18 cellular contexts compared by ENCODE assay signal in the genomic region with DNA sequence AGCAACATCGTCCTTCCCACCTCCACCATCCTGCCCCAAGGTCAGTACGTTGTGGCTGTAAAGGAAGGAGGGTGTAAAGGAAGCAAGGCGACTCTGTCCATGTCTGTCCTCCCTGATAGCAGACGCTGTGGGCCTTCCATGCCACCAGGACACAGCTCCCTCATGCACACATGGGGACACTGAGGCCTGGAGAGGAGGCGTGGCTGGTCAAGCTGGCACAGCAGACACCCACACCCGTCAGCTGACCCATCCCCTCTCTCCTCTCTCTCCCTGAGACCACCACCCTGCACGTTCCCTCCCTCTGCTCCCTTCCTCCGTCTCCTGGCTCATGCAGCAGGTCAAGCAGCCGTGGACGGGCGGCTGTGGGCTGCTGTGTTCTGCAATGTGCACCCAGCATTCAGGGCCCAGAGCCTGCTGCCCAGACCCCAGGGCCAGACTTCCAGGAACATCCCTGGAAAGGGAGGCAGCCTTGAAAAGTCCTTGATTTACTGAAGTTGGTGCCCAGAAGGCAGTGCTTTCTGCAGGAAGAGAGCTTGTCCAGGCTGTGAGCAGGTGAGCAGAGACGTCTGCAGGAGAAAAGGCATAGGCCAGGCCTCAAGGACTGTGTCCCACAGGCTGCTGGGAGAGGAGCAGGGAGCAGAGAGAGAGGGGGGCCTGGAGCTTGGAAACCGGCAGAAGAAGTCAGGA.
A peak's percentile ranks its signal among the peaks of the same experiment; 100 is the strongest.
DNase-seq lines count a peak whose midpoint lies in the region; ATAC-seq and TF ChIP-seq lines count a peak whose summit lies in the region.
"Had no signal": no experiment of that assay in that cellular context is flagged by ENCODE, and none has a peak within 500 bp of the region (broad histone marks: within the 10 kb centered on the region; RNA-seq: fewer than 3 reads in every experiment).

No MANE protein-coding gene starts in this region.

- TF ChIP-seq CTCF in GM23338 (conservative IDR thresholded peaks at IDR 0.05; ENCODE audit: low read depth in 2 of 2) (no peak), endodermal cell (conservative IDR thresholded peaks at IDR 0.05) (no peak), neural progenitor cell (IDR thresholded peaks at IDR 0.05) (no peak), brain microvascular endothelial cell (IDR thresholded peaks at IDR 0.05; ENCODE audit: low read depth, low read length, missing control alignments) (no peak)

- no peak overlapping the region for H2BK120ac ChIP-seq in mesenchymal stem cell (ENCODE audit: low read depth, low read length)

- H2BK5ac ChIP-seq in mesenchymal stem cell (ENCODE audit: low read depth, low read length, poor library complexity, severe bottlenecking), result no peak overlapping the region

- H3K18ac ChIP-seq in mesenchymal stem cell (ENCODE audit: low read depth in 1 of 2, low read length in 2 of 2), result no peak overlapping the region

- H3K79me1 ChIP-seq in mesenchymal stem cell (replicated peaks; ENCODE audit: low read length, poor library complexity, severe bottlenecking), result no peaks in the 10 kb centered on the region

- H3K4ac ChIP-seq in mesenchymal stem cell (ENCODE audit: low read depth in 1 of 2, low read length in 2 of 2), result no peak overlapping the region

- H3K27ac ChIP-seq in GM23338 (ENCODE audit: low read depth) (no peak overlapping the region), endodermal cell (ENCODE audit: low read depth, low read length) (no peak overlapping the region), mesenchymal stem cell (ENCODE audit: low read length, poor library complexity, severe bottlenecking) (no peak overlapping the region), neural progenitor cell (no peak overlapping the region), brain microvascular endothelial cell (no peak overlapping the region)
- H3K27ac ChIP-seq: BLaER1, GM23248, HL-60 had no signal

- H3K4me3 Mint-ChIP-seq in GM23338, result no peak overlapping the region
- H3K4me3 Mint-ChIP-seq in endodermal cell, result no peak overlapping the region
- no peak overlapping the region for H3K4me3 Mint-ChIP-seq in neural progenitor cell
- H3K4me3 Mint-ChIP-seq: CD14-positive monocyte; CD4-positive, alpha-beta memory T cell; IgD-negative memory B cell had no signal

- H3F3A ChIP-seq in GM23338 (replicated peaks; ENCODE audit: low read depth) (no peaks in the 10 kb centered on the region), neural progenitor cell (ENCODE audit: low read depth) (no peaks in the 10 kb centered on the region)

- H3K9me3 ChIP-seq in endodermal cell (ENCODE audit: control insufficient read depth, low read length) (no peaks in the 10 kb centered on the region), mesenchymal stem cell (ENCODE audit: control insufficient read depth, low read length) (no peaks in the 10 kb centered on the region), neural progenitor cell (ENCODE audit: low read depth) (no peaks in the 10 kb centered on the region)
- H3K9me3 ChIP-seq: BLaER1 had no signal

- peak overlapping the region; percentile 47 for H2AK5ac ChIP-seq in mesenchymal stem cell (ENCODE audit: low read length, severe bottlenecking)

- H2BK15ac ChIP-seq in mesenchymal stem cell (ENCODE audit: low read depth, poor library complexity, severe bottlenecking), result no peak overlapping the region

- no peak overlapping the region for H3K14ac ChIP-seq in mesenchymal stem cell (ENCODE audit: low read length in 2 of 2)

- DNase-seq in GM23338 (ENCODE audit: low spot score) (no peak), endodermal cell (peak; percentile 22), mesenchymal stem cell (no peak), neural progenitor cell (ENCODE audit: low spot score) (no peak), NCI-H1048 (lab: John Stamatoyannopoulos, UW) (no peak), left cardiac atrium (no peak), brain microvascular endothelial cell (no peak)
- DNase-seq: 8988T; CD4-positive, alpha-beta memory T cell; DMS153; DMS79; GF-D8; GM23248; HCEC 1CT had no signal

- 85 to 91% methylated on average over 5 to 13 of the region's 13 CpGs for WGBS in endodermal cell (ENCODE audit: insufficient coverage in 1 of 2, insufficient read length in 1 of 2), 2 experiments
- WGBS in mesenchymal stem cell, result 84% methylated on average over 11 of the region's 13 CpGs

- no peak overlapping the region for H4K8ac ChIP-seq in mesenchymal stem cell (ENCODE audit: low read length)

- H3K27me3 Mint-ChIP-seq in GM23338 (ENCODE audit: insufficient read depth, low read depth, poor library complexity) (no peaks in the 10 kb centered on the region), endodermal cell (ENCODE audit: insufficient read depth) (peaks cover 47% of the 10 kb centered on the region), neural progenitor cell (ENCODE audit: insufficient read depth, low read depth) (peaks cover 10% of the 10 kb centered on the region)

- H3K36me3 ChIP-seq in GM23338 (ENCODE audit: insufficient read depth), result no peaks in the 10 kb centered on the region
- H3K36me3 ChIP-seq in endodermal cell (ENCODE audit: control insufficient read depth, insufficient read depth, low read length), result no peaks in the 10 kb centered on the region
- H3K36me3 ChIP-seq in mesenchymal stem cell (ENCODE audit: control insufficient read depth in 1 of 2, insufficient read depth in 2 of 2, low read depth in 1 of 2, low read length in 2 of 2), result no peaks in the 10 kb centered on the region
- H3K36me3 ChIP-seq in neural progenitor cell, result no peaks in the 10 kb centered on the region
- no peaks in the 10 kb centered on the region for H3K36me3 ChIP-seq in brain microvascular endothelial cell (replicated peaks)
- H3K36me3 ChIP-seq: BLaER1 had no signal

- H3K9ac ChIP-seq in endodermal cell (ENCODE audit: extremely low read depth, low read length, poor library complexity, severe bottlenecking) (no peak overlapping the region), mesenchymal stem cell (ENCODE audit: low read length) (no peak overlapping the region), neural progenitor cell (no peak overlapping the region)
- H3K9ac ChIP-seq: BLaER1, GM23248 had no signal

- no peaks in the 10 kb centered on the region for H3K36me3 Mint-ChIP-seq in GM23338 (ENCODE audit: low read depth)
- H3K36me3 Mint-ChIP-seq in endodermal cell (ENCODE audit: low read depth), result no peaks in the 10 kb centered on the region
- no peaks in the 10 kb centered on the region for H3K36me3 Mint-ChIP-seq in neural progenitor cell
- H3K36me3 Mint-ChIP-seq: CD14-positive monocyte; CD4-positive, alpha-beta memory T cell; IgD-negative memory B cell had no signal

- H3K4me1 Mint-ChIP-seq in GM23338, result no peaks in the 10 kb centered on the region
- no peaks in the 10 kb centered on the region for H3K4me1 Mint-ChIP-seq in endodermal cell
- H3K4me1 Mint-ChIP-seq in neural progenitor cell, result peaks cover 27% of the 10 kb centered on the region
- H3K4me1 Mint-ChIP-seq: CD14-positive monocyte; CD4-positive, alpha-beta memory T cell had no signal

- H2AFZ ChIP-seq in GM23338 (peak overlapping the region; percentile 52; the same call in 1 of the 2 replicates), mesenchymal stem cell (ENCODE audit: low read depth, low read length) (no peak overlapping the region), neural progenitor cell (replicated peaks) (no peak overlapping the region)
- H2AFZ ChIP-seq: GM23248 had no signal

- H3K9me3 Mint-ChIP-seq in GM23338, result no peaks in the 10 kb centered on the region
- H3K9me3 Mint-ChIP-seq in endodermal cell, result no peaks in the 10 kb centered on the region
- peaks cover 5% of the 10 kb centered on the region for H3K9me3 Mint-ChIP-seq in neural progenitor cell
- H3K9me3 Mint-ChIP-seq: CD4-positive, alpha-beta memory T cell; IgD-negative memory B cell had no signal

- H4K91ac ChIP-seq in mesenchymal stem cell (ENCODE audit: low read length), result no peak overlapping the region

- H4K20me1 ChIP-seq in GM23338 (replicated peaks; ENCODE audit: insufficient read depth), result no peaks in the 10 kb centered on the region
- no peaks in the 10 kb centered on the region for H4K20me1 ChIP-seq in neural progenitor cell (ENCODE audit: low read depth)
- H4K20me1 ChIP-seq: BLaER1 had no signal

- no peak overlapping the region for H3K27ac Mint-ChIP-seq in GM23338
- H3K27ac Mint-ChIP-seq in endodermal cell, result no peak overlapping the region
- peak overlapping the region; percentile 79 for H3K27ac Mint-ChIP-seq in neural progenitor cell
- H3K27ac Mint-ChIP-seq: CD4-positive, alpha-beta memory T cell; IgD-negative memory B cell had no signal

- intact Hi-C loops in left cardiac atrium (cut with DNase I), result no loop called here

- in situ Hi-C loops in brain microvascular endothelial cell (cut with HindIII; ENCODE audit: low pct_ligation_motif_present, low sequenced_read_pairs), result no loop called here

- no peak overlapping the region for H3K4me3 ChIP-seq in GM23338
- no peak overlapping the region for H3K4me3 ChIP-seq in endodermal cell (ENCODE audit: low read length)
- no peak overlapping the region for H3K4me3 ChIP-seq in mesenchymal stem cell (ENCODE audit: insufficient read depth in 1 of 2, low read depth in 1 of 2, low read length in 2 of 2)
- no peak overlapping the region for H3K4me3 ChIP-seq in neural progenitor cell
- H3K4me3 ChIP-seq in brain microvascular endothelial cell (ENCODE audit: low read depth, low read length), result no peak overlapping the region
- H3K4me3 ChIP-seq: BLaER1, GM23248 had no signal

- H3K27me3 ChIP-seq in GM23338 (ENCODE audit: insufficient read depth), result no peaks in the 10 kb centered on the region
- H3K27me3 ChIP-seq in endodermal cell (ENCODE audit: control insufficient read depth, insufficient read depth, low read length, poor library complexity, severe bottlenecking), result peaks cover 8% of the 10 kb centered on the region
- peaks cover 23 to 68% of the 10 kb centered on the region in 2 experiments for H3K27me3 ChIP-seq in mesenchymal stem cell (ENCODE audit: control insufficient read depth in 1 of 2, insufficient read depth in 1 of 2, low read length in 2 of 2)
- H3K27me3 ChIP-seq in neural progenitor cell, result no peaks in the 10 kb centered on the region
- H3K27me3 ChIP-seq in brain microvascular endothelial cell (replicated peaks), result no peaks in the 10 kb centered on the region
- H3K27me3 ChIP-seq: BLaER1 had no signal

- H3K23ac ChIP-seq in mesenchymal stem cell (ENCODE audit: low read length in 2 of 2), result no peak overlapping the region

- no peak overlapping the region for H3K4me2 ChIP-seq in GM23338
- H3K4me2 ChIP-seq in mesenchymal stem cell (ENCODE audit: low read length, poor library complexity, severe bottlenecking), result no peak overlapping the region
- no peak overlapping the region for H3K4me2 ChIP-seq in neural progenitor cell

- ATAC-seq in GM23338 (no peak), left cardiac atrium (no peak)

- H3K4me1 ChIP-seq in GM23338 (ENCODE audit: insufficient read depth), result no peaks in the 10 kb centered on the region
- H3K4me1 ChIP-seq in endodermal cell (ENCODE audit: control insufficient read depth, insufficient read depth, low read length), result no peaks in the 10 kb centered on the region
- H3K4me1 ChIP-seq in mesenchymal stem cell (ENCODE audit: control insufficient read depth, insufficient read depth, low read depth, low read length), result peaks cover under 1% of the 10 kb centered on the region
- H3K4me1 ChIP-seq in neural progenitor cell, result peaks cover 8% of the 10 kb centered on the region

- H3K79me2 ChIP-seq in GM23338 (replicated peaks; ENCODE audit: insufficient read depth), result no peaks in the 10 kb centered on the region
- H3K79me2 ChIP-seq in neural progenitor cell (ENCODE audit: low read depth), result no peaks in the 10 kb centered on the region

- no peak overlapping the region for H2BK12ac ChIP-seq in mesenchymal stem cell (ENCODE audit: low read length in 2 of 2)

- 0 out of 2 replicates have a peak, but pooled peaks cover 7% of the 10 kb centered on the region for H3K9me2 ChIP-seq in GM23338 (ENCODE audit: insufficient read depth)
